Comparison of ENCODE assay signal across 8 cellular contexts in genomic region chr6:169723991-169724553, GRCh38. TPM values are rescaled to one million over a fixed set of nuclear protein-coding genes. Genes with fewer than 3 reads are reported as not detected.
DNase-seq lines count a peak whose midpoint lies in the region; ATAC-seq, FAIRE-seq and TF ChIP-seq lines count a peak whose summit lies in the region.

PHF10 (minus strand) TSS chr6:169724500; CDS start chr6:169723931, 569 bp downstream.

- POLR2A ChIA-PET in CD4-positive, alpha-beta T cell (lab: Charles Lee), result interaction anchor here (0.7 to 13.2 kb wide), 15 partner anchors 11 to 860 kb away, joined by 3 to 230 read pairs (median 6); partner anchors contain the start of genes C6orf120, DYNLT2, ERMARD and PDCD2

- peak within 1 kb of the TSS; percentile 50 to 86 for H3K9ac ChIP-seq in kidney (ENCODE audit: low read length in 2 of 2)

- peak within 1 kb of the TSS; percentile 90 for H3K4me3 Mint-ChIP-seq in CD4-positive, alpha-beta T cell

- H3K36me3 ChIP-seq in kidney (ENCODE audit: control insufficient read depth in 1 of 2, insufficient read depth in 2 of 2, low read length in 2 of 2), result no peaks in the 10 kb centered on the region

- CTCF ChIA-PET in CD4-positive, alpha-beta T cell (lab: Charles Lee), result interaction anchor here (0.7 kb wide), 1 partner anchor 25 kb away, joined by 3 read pairs; no protein-coding TSS in a partner anchor

- TF ChIP-seq CTCF in CD4-positive, alpha-beta T cell (IDR thresholded peaks at IDR 0.05), result no peak
- TF ChIP-seq CTCF in cardiac fibroblast (IDR thresholded peaks at IDR 0.05; ENCODE audit: low read depth, low read length) (no peak), kidney (IDR thresholded peaks at IDR 0.05; ENCODE audit: borderline replicate concordance, extremely low read depth, insufficient read depth) (no peak)

- H3K9me3 ChIP-seq in CD4-positive, alpha-beta T cell (ENCODE audit: control insufficient read depth, low read length), result no peaks in the 10 kb centered on the region
- no peaks in the 10 kb centered on the region for H3K9me3 ChIP-seq in kidney (ENCODE audit: control insufficient read depth in 1 of 2, low read length in 2 of 2)

- peaks cover 0 to 7% of the 10 kb centered on the region in 2 donors for H3K4me1 ChIP-seq in kidney (ENCODE audit: control insufficient read depth in 1 of 2, insufficient read depth in 1 of 2, low read depth in 1 of 2, low read length in 2 of 2)

- no peak for FAIRE-seq in kidney (lab: Jason Lieb, UNC)

- H3K27me3 Mint-ChIP-seq in CD4-positive, alpha-beta T cell, result no peaks in the 10 kb centered on the region

- peak; percentile 33 for ATAC-seq in CD4-positive, alpha-beta T cell (ENCODE audit: poor library complexity)
- ATAC-seq in GM19397 (IDR thresholded peaks at IDR 0.05; ENCODE audit: unreplicated experiment) (peak; percentile 58), HG03469 (IDR thresholded peaks at IDR 0.05; ENCODE audit: unreplicated experiment) (peak; percentile 17)

- DNase-seq in CD4-positive, alpha-beta T cell, result peak in 9 of 10 experiments; percentile 11 to 62 (median 31)
- DNase-seq in T-helper 9 cell (peak; percentile 37), cardiac fibroblast (ENCODE audit: low read depth in 2 of 2) (peak in 1 of 2 donors; percentile 29), kidney (peak; percentile 82), NCI-H226 (no peak)
- DNase-seq in stimulated activated CD4-positive, alpha-beta T cell treated with anti-CD3 and anti-CD28 coated beads, Interleukin-15, amount 100 ng/mL, for 1 hour (ENCODE audit: low read depth in 1 of 2, low spot score in 1 of 2), result peak; percentile 10 to 33

- H3K27me3 ChIP-seq in CD4-positive, alpha-beta T cell (ENCODE audit: control insufficient read depth, insufficient read depth, low read length), result no peaks in the 10 kb centered on the region

- H3K4me3 ChIP-seq in cardiac fibroblast (replicated peaks in 1 of 2; ENCODE audit: low read depth in 2 of 2, low read length in 2 of 2) (peak within 1 kb of the TSS; percentile 65 to 76), kidney (ENCODE audit: low read length in 2 of 2) (peak within 1 kb of the TSS; percentile 82 to 84)

- no peaks in the 10 kb centered on the region for H3K9me3 Mint-ChIP-seq in CD4-positive, alpha-beta T cell

- H3K36me3 Mint-ChIP-seq in CD4-positive, alpha-beta T cell (ENCODE audit: low read depth), result peaks cover 34% of the 10 kb centered on the region

- H3K27ac Mint-ChIP-seq in CD4-positive, alpha-beta T cell, result peak within 1 kb of the TSS; percentile 94

- intact Hi-C loops in CD4-positive, alpha-beta T cell (cut with DNase I, micrococcal nuclease), result loop anchor here (1.0 to 10.0 kb wide), 4 partner anchors 21 to 831 kb away; partner anchors contain the start of genes C6orf120 (in 2 of the 2), DYNLT2 (in 2 of the 2), ERMARD (in 2 of the 2) and WDR27 (in 2 of the 2)
- intact Hi-C loops in kidney (cut with DNase I), result no loop called here

- peak within 1 kb of the TSS; percentile 81 for H3K27ac ChIP-seq in CD4-positive, alpha-beta T cell (ENCODE audit: low read depth, low read length)
- peak within 1 kb of the TSS; percentile 83 to 84 for H3K27ac ChIP-seq in kidney (ENCODE audit: low read depth in 2 of 2, low read length in 2 of 2)

- H3K4me1 Mint-ChIP-seq in CD4-positive, alpha-beta T cell (ENCODE audit: low read depth), result peaks cover 54% of the 10 kb centered on the region

RNA-seq across cellular contexts. Expression of gene PHF10, which starts in this region (rescaled TPM):
- total RNA-seq in CD4-positive, alpha-beta T cell, result 10 to 100 TPM; 93.9 to 97.8 TPM
- 35.9 TPM for total RNA-seq in kidney
- polyA plus RNA-seq in kidney (ENCODE audit: insufficient read depth, low read depth, low replicate concordance), result 34.5 TPM
